Comparison of ENCODE assay signal across 1 cellular context in the genomic region with DNA sequence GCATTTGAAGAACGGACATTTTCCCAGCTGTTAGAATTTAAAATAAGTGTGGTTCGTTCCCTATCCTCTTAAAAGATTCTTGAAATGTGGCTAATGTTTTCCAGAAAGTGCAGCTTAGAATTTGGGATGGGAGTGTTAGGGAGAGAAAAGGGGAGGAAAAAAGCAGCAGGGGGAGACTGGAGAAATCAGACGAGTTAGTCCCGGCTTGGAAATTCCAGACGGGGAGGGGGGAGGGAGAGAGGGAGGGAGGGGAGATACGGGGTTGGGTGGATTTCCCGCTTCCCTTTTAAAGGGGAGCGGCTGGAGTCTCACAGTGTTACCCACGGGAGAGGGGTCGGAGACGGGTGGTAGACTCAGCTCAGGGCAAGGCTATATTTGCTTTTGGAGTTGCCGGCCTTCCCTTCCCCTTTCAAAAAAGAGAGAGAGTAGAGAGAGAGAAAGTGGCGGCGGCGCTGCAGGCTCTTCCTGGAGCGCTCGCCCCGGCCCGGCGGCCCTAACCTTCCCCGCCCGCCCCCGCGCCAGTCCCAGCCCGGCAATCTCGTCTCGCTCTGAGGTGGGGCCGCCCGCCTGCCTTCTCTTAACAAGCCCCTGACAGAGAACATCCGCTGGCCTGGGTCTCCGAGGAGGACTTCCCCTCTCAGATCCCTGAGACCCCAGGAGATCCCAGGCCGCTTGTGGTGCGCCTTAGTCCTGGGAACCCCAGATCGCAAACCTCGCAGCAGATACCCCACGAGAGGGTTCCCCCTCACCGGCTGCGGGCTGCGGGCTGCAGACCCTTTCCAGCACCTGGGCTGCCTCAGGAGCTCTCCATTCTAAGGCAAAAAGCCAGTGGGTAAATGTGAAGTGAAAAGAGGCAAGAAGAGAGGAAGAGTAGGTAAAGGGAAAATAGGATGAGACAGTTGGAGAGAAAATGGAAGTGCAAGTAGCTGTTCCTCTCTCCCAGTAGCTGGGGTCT.
TF ChIP-seq lines count a peak whose summit lies in the region.

No MANE protein-coding gene starts in this region.

TF ChIP-seq in HepG2, 621 proteins besides CTCF, POLR2A, EP300 and RAD21 (continued from another document):
- TF ChIP-seq ZNF275 (CRISPR knock-in tag; IDR thresholded peaks at IDR 0.05; ENCODE audit: borderline replicate concordance) (0 out of 2 replicates have a peak, but pooled peaks have one; percentile 46), ZBTB7A (CRISPR knock-in tag; IDR thresholded peaks at IDR 0.05) (no peak), FOXJ3 (CRISPR knock-in tag; IDR thresholded peaks at IDR 0.05; ENCODE audit: borderline replicate concordance) (no peak), RBFOX2 (IDR thresholded peaks at IDR 0.05; ENCODE audit: low read depth, low read length) (peak; percentile 43; the same call in 1 of the 2 replicates), ZBTB42 (CRISPR knock-in tag; IDR thresholded peaks at IDR 0.05) (no peak), ZNF292 (CRISPR knock-in tag; IDR thresholded peaks at IDR 0.05; ENCODE audit: borderline replicate concordance, low read depth) (0 out of 2 replicates have a peak, but pooled peaks have one; percentile 28), HOXA3 (CRISPR knock-in tag; IDR thresholded peaks at IDR 0.05) (peak; percentile 10; the same call in 1 of the 2 replicates), PPARG (CRISPR knock-in tag; conservative IDR thresholded peaks at IDR 0.05) (no peak), ZBED4 (CRISPR knock-in tag; IDR thresholded peaks at IDR 0.05; ENCODE audit: borderline replicate concordance) (0 out of 2 replicates have a peak, but pooled peaks have one; percentile 10), MXD3 (CRISPR knock-in tag; IDR thresholded peaks at IDR 0.05) (0 out of 2 replicates have a peak, but pooled peaks have one; percentile 39), PCBP2 (optimal IDR thresholded peaks at IDR 0.05; ENCODE audit: low read depth, low read length, poor library complexity, severe bottlenecking) (no peak), CC2D1A (CRISPR knock-in tag; IDR thresholded peaks at IDR 0.05) (no peak), FOXP1 (IDR thresholded peaks at IDR 0.05) (no peak), FOXP1 (CRISPR knock-in tag; IDR thresholded peaks at IDR 0.05) (no peak)
- TF ChIP-seq, protein P1, sequence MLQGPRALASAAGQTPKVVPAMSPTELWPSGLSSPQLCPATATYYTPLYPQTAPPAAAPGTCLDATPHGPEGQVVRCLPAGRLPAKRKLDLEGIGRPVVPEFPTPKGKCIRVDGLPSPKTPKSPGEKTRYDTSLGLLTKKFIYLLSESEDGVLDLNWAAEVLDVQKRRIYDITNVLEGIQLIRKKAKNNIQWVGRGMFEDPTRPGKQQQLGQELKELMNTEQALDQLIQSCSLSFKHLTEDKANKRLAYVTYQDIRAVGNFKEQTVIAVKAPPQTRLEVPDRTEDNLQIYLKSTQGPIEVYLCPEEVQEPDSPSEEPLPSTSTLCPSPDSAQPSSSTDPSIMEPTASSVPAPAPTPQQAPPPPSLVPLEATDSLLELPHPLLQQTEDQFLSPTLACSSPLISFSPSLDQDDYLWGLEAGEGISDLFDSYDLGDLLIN (CRISPR knock-in tag; IDR thresholded peaks at IDR 0.05; ENCODE audit: borderline replicate concordance) = no peak
- TF ChIP-seq, protein P2, sequence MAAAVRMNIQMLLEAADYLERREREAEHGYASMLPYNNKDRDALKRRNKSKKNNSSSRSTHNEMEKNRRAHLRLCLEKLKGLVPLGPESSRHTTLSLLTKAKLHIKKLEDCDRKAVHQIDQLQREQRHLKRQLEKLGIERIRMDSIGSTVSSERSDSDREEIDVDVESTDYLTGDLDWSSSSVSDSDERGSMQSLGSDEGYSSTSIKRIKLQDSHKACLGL (CRISPR knock-in tag; IDR thresholded peaks at IDR 0.05) = no peak
- TF ChIP-seq, protein P3, sequence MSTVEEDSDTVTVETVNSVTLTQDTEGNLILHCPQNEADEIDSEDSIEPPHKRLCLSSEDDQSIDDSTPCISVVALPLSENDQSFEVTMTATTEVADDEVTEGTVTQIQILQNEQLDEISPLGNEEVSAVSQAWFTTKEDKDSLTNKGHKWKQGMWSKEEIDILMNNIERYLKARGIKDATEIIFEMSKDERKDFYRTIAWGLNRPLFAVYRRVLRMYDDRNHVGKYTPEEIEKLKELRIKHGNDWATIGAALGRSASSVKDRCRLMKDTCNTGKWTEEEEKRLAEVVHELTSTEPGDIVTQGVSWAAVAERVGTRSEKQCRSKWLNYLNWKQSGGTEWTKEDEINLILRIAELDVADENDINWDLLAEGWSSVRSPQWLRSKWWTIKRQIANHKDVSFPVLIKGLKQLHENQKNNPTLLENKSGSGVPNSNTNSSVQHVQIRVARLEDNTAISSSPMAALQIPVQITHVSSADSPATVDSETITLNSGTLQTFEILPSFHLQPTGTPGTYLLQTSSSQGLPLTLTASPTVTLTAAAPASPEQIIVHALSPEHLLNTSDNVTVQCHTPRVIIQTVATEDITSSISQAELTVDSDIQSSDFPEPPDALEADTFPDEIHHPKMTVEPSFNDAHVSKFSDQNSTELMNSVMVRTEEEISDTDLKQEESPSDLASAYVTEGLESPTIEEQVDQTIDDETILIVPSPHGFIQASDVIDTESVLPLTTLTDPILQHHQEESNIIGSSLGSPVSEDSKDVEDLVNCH (CRISPR knock-in tag; IDR thresholded peaks at IDR 0.05) = no peak
